Comparison of ENCODE assay signal across 9 cellular contexts in genomic region chr1:2275796-2276536, GRCh38. TPM values are rescaled to one million over a fixed set of nuclear protein-coding genes. Genes with fewer than 3 reads are reported as not detected.
DNase-seq lines count a peak whose midpoint lies in the region; ATAC-seq and TF ChIP-seq lines count a peak whose summit lies in the region.
"Had no signal": no experiment of that assay in that cellular context is flagged by ENCODE, and none has a peak within 500 bp of the region (broad histone marks: within the 10 kb centered on the region; RNA-seq: fewer than 3 reads in every experiment).

No MANE protein-coding gene starts in this region.

- peaks cover 7 to 43% (median 11%) of the 10 kb centered on the region in 11 experiments; a peak in 21 of 22 replicates for H3K36me3 ChIP-seq in BLaER1 treated with 17β-estradiol and CSF1 and Interleukin-3, amounts not matched to agents 10 nM and 100 nM
- H3K36me3 ChIP-seq in duodenal mucosa (ENCODE audit: control insufficient read depth in 1 of 2, insufficient read depth in 2 of 2, low read length in 2 of 2) (peaks cover 4 to 8% of the 10 kb centered on the region in 2 donors), PC-3 (ENCODE audit: low read depth, low read length) (peaks cover 6% of the 10 kb centered on the region; the same call in 1 of the 2 replicates)

- peak overlapping the region in 5 of 10 experiments; percentile 19 to 46 (median 31); a peak in 8 of 20 replicates for H3K4me3 ChIP-seq in BLaER1 treated with 17β-estradiol and CSF1 and Interleukin-3, amounts not matched to agents 10 nM and 100 nM
- no peak overlapping the region for H3K4me3 ChIP-seq in duodenal mucosa (ENCODE audit: low read depth in 1 of 2, low read length in 2 of 2)
- no peak overlapping the region for H3K4me3 ChIP-seq in PC-3 (ENCODE audit: low read length)

- no peaks in the 10 kb centered on the region for H3K27me3 Mint-ChIP-seq in natural killer cell (ENCODE audit: low read depth in 2 of 2)

- CTCF ChIA-PET in PC-3 (lab: Charles Lee), result no interaction called here

- H4K20me1 ChIP-seq in BLaER1 treated with 17β-estradiol and CSF1 and Interleukin-3, amounts not matched to agents 10 nM and 100 nM, result peaks cover 82 to 95% (median 94%) of the 10 kb centered on the region in 11 experiments
- peaks cover 72% of the 10 kb centered on the region for H4K20me1 ChIP-seq in PC-3 (ENCODE audit: low read length)

- H2AFZ ChIP-seq in PC-3 (ENCODE audit: low read length), result no peak overlapping the region
- H2AFZ ChIP-seq: parathyroid adenoma had no signal

- no peak for TF ChIP-seq CTCF in natural killer cell (IDR thresholded peaks at IDR 0.05)
- no peak for TF ChIP-seq CTCF in PC-3 (conservative IDR thresholded peaks at IDR 0.05; ENCODE audit: low read depth, low read length)

- H3K36me3 Mint-ChIP-seq in natural killer cell, result no peaks in the 10 kb centered on the region

- peaks cover 83 to 95% (median 92%) of the 10 kb centered on the region in 10 experiments for H3K4me1 ChIP-seq in BLaER1 treated with 17β-estradiol and CSF1 and Interleukin-3, amounts not matched to agents 10 nM and 100 nM
- H3K4me1 ChIP-seq in duodenal mucosa (ENCODE audit: control insufficient read depth in 1 of 2, insufficient read depth in 2 of 2, low read length in 2 of 2), result peaks cover 75 to 87% of the 10 kb centered on the region in 2 donors
- no peaks in the 10 kb centered on the region for H3K4me1 ChIP-seq in PC-3 (ENCODE audit: insufficient read depth, low read length)
- H3K4me1 ChIP-seq: parathyroid adenoma had no signal

- BruUV-seq in PC-3 (replicated peaks; lab: Mats Ljungman, UMichigan), result no TSS peak

- peaks cover 0 to 20% (median 16%) of the 10 kb centered on the region in 11 experiments; a peak in 13 of 22 replicates for H3K9me3 ChIP-seq in BLaER1 treated with 17β-estradiol and CSF1 and Interleukin-3, amounts not matched to agents 10 nM and 100 nM (replicated peaks in 1 of 11)
- no peaks in the 10 kb centered on the region for H3K9me3 ChIP-seq in duodenal mucosa (ENCODE audit: control insufficient read depth in 1 of 2, low read length in 2 of 2)
- H3K9me3 ChIP-seq in PC-3 (ENCODE audit: low read length), result no peaks in the 10 kb centered on the region

- H3K27me3 ChIP-seq in BLaER1 treated with 17β-estradiol and CSF1 and Interleukin-3, amounts not matched to agents 10 nM and 100 nM, result no peaks in the 10 kb centered on the region
- H3K27me3 ChIP-seq in duodenal mucosa (ENCODE audit: control insufficient read depth in 1 of 2, insufficient read depth in 2 of 2, low read length in 2 of 2) (no peaks in the 10 kb centered on the region), PC-3 (ENCODE audit: low read length) (no peaks in the 10 kb centered on the region)

- H3K27ac Mint-ChIP-seq in natural killer cell, result peak overlapping the region; percentile 42 to 57

- H3K79me2 ChIP-seq in PC-3 (ENCODE audit: low read length), result peaks cover 92% of the 10 kb centered on the region

- H3K9ac ChIP-seq in BLaER1 treated with 17β-estradiol and CSF1 and Interleukin-3, amounts not matched to agents 10 nM and 100 nM, result peak overlapping the region; percentile 44 to 77 (median 69); a peak in 20 of 22 replicates
- H3K9ac ChIP-seq in duodenal mucosa (ENCODE audit: low read depth in 1 of 2, low read length in 2 of 2) (peak overlapping the region in 1 of 2 donors; percentile 14), PC-3 (ENCODE audit: low read length) (no peak overlapping the region)
- H3K9ac ChIP-seq: parathyroid adenoma had no signal

- intact Hi-C loops in natural killer cell (cut with micrococcal nuclease), result no loop called here
- intact Hi-C loops in PC-3 (cut with micrococcal nuclease), result no loop called here

- POLR2A ChIA-PET in PC-3 (lab: Charles Lee; ENCODE audit: unreplicated experiment), result no interaction called here

- DNase-seq in Kasumi-1 (lab: John Stamatoyannopoulos, UW) (peak; percentile 2 to 22), natural killer cell (no peak), PC-3 (no peak), cerebellar nuclear complex (lab: John Stamatoyannopoulos, UW) (no peak)
- no peak for DNase-seq in stimulated activated CD4-positive, alpha-beta T cell treated with anti-CD3 and anti-CD28 coated beads, Interleukin-1b, Interleukin-23, amount 100 ng/mL, for 48 hours

- peak overlapping the region; percentile 86 to 98 (median 96) for H3K4me2 ChIP-seq in BLaER1 treated with 17β-estradiol and CSF1 and Interleukin-3, amounts not matched to agents 10 nM and 100 nM
- no peak overlapping the region for H3K4me2 ChIP-seq in PC-3 (ENCODE audit: low read length)

- no peaks in the 10 kb centered on the region for H3F3A ChIP-seq in PC-3 (ENCODE audit: low read length, unreplicated experiment)

- ATAC-seq in natural killer cell (peak in 1 of 3 donors; percentile 12), PC-3 (no peak), GM18867 (IDR thresholded peaks at IDR 0.05; ENCODE audit: unreplicated experiment) (no peak)

- H3K4me1 Mint-ChIP-seq in natural killer cell, result peaks cover 16 to 33% of the 10 kb centered on the region in 2 donors

- no peaks in the 10 kb centered on the region for H3K9me3 Mint-ChIP-seq in natural killer cell

- peak overlapping the region in 10 of 11 experiments; percentile 3 to 71 (median 65); a peak in 18 of 22 replicates for H3K27ac ChIP-seq in BLaER1 treated with 17β-estradiol and CSF1 and Interleukin-3, amounts not matched to agents 10 nM and 100 nM
- H3K27ac ChIP-seq in duodenal mucosa (ENCODE audit: low read depth, low read length) (peak overlapping the region; percentile 37), PC-3 (ENCODE audit: low read length) (no peak overlapping the region)
- H3K27ac ChIP-seq: parathyroid adenoma had no signal

- H3K9me2 ChIP-seq in PC-3 (replicated peaks; ENCODE audit: low read length), result no peaks in the 10 kb centered on the region

- no peak overlapping the region for H3K4me3 Mint-ChIP-seq in natural killer cell

RNA-seq across cellular contexts. Expression of gene SKI, which starts 47.8 kb away (rescaled TPM):
- total RNA-seq in natural killer cell (100 to 1,000 TPM in 2 of 3 donors, 10 to 100 TPM in 1; 96.9 to 145 (median 140) TPM), PC-3 (2014; rRNA removed) (28.3 and 61.7 TPM in 2 replicates)

Comparison
In these comparisons a context has a peak if more than half of its experiments do, and no peak if none do; other contexts are left out.
1. DNase-seq: peak in Kasumi-1 (2 of 2); none in natural killer cell (single experiment), PC-3 (single experiment), stimulated activated CD4-positive, alpha-beta T cell treated with anti-CD3 and anti-CD28 coated beads, Interleukin-1b, Interleukin-23, amount 100 ng/mL, for 48 hours (single experiment) and cerebellar nuclear complex (0 of 2).